2 cellular contexts compared by ENCODE assay signal in the genomic region with DNA sequence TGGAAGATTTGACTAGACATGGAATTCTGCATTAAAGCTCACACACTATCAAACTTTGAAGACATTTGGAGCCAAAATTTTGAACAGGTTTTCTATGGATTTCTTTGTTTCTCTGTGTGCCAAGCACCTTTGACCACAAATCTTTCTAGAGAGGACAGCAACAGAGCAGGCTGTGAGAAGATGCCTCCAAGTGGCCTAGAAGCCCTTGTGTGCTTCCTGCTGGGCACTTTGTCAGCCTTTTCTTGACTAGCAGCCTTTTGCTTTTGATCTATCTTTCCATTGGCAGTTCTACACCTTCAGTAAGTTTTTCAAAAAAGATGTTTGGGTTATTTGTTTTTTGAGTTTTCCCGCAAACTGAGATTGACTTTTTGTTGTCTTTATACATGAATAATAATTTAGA.
A peak's percentile ranks its signal among the peaks of the same experiment; 100 is the strongest.
TF ChIP-seq lines count a peak whose summit lies in the region.

No MANE protein-coding gene starts in this region.

TF ChIP-seq in GM23338, 12 proteins besides CTCF, POLR2A, EP300 and RAD21 (continued from another document):
- TF ChIP-seq, protein P1, sequence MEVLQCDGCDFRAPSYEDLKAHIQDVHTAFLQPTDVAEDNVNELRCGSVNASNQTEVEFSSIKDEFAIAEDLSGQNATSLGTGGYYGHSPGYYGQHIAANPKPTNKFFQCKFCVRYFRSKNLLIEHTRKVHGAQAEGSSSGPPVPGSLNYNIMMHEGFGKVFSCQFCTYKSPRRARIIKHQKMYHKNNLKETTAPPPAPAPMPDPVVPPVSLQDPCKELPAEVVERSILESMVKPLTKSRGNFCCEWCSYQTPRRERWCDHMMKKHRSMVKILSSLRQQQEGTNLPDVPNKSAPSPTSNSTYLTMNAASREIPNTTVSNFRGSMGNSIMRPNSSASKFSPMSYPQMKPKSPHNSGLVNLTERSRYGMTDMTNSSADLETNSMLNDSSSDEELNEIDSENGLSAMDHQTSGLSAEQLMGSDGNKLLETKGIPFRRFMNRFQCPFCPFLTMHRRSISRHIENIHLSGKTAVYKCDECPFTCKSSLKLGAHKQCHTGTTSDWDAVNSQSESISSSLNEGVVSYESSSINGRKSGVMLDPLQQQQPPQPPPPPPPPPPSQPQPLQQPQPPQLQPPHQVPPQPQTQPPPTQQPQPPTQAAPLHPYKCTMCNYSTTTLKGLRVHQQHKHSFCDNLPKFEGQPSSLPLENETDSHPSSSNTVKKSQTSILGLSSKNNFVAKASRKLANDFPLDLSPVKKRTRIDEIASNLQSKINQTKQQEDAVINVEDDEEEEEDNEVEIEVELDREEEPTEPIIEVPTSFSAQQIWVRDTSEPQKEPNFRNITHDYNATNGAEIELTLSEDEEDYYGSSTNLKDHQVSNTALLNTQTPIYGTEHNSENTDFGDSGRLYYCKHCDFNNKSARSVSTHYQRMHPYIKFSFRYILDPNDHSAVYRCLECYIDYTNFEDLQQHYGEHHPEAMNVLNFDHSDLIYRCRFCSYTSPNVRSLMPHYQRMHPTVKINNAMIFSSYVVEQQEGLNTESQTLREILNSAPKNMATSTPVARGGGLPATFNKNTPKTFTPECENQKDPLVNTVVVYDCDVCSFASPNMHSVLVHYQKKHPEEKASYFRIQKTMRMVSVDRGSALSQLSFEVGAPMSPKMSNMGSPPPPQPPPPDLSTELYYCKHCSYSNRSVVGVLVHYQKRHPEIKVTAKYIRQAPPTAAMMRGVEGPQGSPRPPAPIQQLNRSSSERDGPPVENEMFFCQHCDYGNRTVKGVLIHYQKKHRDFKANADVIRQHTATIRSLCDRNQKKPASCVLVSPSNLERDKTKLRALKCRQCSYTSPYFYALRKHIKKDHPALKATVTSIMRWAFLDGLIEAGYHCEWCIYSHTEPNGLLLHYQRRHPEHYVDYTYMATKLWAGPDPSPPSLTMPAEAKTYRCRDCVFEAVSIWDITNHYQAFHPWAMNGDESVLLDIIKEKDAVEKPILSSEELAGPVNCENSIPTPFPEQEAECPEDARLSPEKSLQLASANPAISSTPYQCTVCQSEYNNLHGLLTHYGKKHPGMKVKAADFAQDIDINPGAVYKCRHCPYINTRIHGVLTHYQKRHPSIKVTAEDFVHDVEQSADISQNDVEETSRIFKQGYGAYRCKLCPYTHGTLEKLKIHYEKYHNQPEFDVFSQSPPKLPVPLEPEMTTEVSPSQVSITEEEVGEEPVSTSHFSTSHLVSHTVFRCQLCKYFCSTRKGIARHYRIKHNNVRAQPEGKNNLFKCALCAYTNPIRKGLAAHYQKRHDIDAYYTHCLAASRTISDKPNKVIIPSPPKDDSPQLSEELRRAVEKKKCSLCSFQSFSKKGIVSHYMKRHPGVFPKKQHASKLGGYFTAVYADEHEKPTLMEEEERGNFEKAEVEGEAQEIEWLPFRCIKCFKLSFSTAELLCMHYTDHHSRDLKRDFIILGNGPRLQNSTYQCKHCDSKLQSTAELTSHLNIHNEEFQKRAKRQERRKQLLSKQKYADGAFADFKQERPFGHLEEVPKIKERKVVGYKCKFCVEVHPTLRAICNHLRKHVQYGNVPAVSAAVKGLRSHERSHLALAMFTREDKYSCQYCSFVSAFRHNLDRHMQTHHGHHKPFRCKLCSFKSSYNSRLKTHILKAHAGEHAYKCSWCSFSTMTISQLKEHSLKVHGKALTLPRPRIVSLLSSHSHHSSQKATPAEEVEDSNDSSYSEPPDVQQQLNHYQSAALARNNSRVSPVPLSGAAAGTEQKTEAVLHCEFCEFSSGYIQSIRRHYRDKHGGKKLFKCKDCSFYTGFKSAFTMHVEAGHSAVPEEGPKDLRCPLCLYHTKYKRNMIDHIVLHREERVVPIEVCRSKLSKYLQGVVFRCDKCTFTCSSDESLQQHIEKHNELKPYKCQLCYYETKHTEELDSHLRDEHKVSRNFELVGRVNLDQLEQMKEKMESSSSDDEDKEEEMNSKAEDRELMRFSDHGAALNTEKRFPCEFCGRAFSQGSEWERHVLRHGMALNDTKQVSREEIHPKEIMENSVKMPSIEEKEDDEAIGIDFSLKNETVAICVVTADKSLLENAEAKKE (CRISPR knock-in tag; IDR thresholded peaks at IDR 0.05) = peak; percentile 84; the same call in 1 of the 2 replicates

TF ChIP-seq in WTC11, 78 proteins besides CTCF, POLR2A, EP300 and RAD21 (continued from another document):
- TF ChIP-seq, protein P2, sequence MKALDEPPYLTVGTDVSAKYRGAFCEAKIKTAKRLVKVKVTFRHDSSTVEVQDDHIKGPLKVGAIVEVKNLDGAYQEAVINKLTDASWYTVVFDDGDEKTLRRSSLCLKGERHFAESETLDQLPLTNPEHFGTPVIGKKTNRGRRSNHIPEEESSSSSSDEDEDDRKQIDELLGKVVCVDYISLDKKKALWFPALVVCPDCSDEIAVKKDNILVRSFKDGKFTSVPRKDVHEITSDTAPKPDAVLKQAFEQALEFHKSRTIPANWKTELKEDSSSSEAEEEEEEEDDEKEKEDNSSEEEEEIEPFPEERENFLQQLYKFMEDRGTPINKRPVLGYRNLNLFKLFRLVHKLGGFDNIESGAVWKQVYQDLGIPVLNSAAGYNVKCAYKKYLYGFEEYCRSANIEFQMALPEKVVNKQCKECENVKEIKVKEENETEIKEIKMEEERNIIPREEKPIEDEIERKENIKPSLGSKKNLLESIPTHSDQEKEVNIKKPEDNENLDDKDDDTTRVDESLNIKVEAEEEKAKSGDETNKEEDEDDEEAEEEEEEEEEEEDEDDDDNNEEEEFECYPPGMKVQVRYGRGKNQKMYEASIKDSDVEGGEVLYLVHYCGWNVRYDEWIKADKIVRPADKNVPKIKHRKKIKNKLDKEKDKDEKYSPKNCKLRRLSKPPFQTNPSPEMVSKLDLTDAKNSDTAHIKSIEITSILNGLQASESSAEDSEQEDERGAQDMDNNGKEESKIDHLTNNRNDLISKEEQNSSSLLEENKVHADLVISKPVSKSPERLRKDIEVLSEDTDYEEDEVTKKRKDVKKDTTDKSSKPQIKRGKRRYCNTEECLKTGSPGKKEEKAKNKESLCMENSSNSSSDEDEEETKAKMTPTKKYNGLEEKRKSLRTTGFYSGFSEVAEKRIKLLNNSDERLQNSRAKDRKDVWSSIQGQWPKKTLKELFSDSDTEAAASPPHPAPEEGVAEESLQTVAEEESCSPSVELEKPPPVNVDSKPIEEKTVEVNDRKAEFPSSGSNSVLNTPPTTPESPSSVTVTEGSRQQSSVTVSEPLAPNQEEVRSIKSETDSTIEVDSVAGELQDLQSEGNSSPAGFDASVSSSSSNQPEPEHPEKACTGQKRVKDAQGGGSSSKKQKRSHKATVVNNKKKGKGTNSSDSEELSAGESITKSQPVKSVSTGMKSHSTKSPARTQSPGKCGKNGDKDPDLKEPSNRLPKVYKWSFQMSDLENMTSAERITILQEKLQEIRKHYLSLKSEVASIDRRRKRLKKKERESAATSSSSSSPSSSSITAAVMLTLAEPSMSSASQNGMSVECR (CRISPR knock-in tag; IDR thresholded peaks at IDR 0.05; ENCODE audit: borderline replicate concordance) = no peak
- TF ChIP-seq TP53 (CRISPR knock-in tag; IDR thresholded peaks at IDR 0.05) = no peak
- TF ChIP-seq ZNF121 (CRISPR knock-in tag; IDR thresholded peaks at IDR 0.05) = no peak
- TF ChIP-seq EMX1 (CRISPR knock-in tag; IDR thresholded peaks at IDR 0.05) = no peak
- no peak for TF ChIP-seq ZNF232 (CRISPR knock-in tag; IDR thresholded peaks at IDR 0.05)
- no peak for TF ChIP-seq ZNF317 (CRISPR knock-in tag; IDR thresholded peaks at IDR 0.05; ENCODE audit: borderline replicate concordance, low read depth)
- no peak for TF ChIP-seq NR1H2 (CRISPR knock-in tag; IDR thresholded peaks at IDR 0.05)
- TF ChIP-seq, protein P3, sequence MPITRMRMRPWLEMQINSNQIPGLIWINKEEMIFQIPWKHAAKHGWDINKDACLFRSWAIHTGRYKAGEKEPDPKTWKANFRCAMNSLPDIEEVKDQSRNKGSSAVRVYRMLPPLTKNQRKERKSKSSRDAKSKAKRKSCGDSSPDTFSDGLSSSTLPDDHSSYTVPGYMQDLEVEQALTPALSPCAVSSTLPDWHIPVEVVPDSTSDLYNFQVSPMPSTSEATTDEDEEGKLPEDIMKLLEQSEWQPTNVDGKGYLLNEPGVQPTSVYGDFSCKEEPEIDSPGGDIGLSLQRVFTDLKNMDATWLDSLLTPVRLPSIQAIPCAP (CRISPR knock-in tag; IDR thresholded peaks at IDR 0.05) = no peak
- TF ChIP-seq, protein P4, sequence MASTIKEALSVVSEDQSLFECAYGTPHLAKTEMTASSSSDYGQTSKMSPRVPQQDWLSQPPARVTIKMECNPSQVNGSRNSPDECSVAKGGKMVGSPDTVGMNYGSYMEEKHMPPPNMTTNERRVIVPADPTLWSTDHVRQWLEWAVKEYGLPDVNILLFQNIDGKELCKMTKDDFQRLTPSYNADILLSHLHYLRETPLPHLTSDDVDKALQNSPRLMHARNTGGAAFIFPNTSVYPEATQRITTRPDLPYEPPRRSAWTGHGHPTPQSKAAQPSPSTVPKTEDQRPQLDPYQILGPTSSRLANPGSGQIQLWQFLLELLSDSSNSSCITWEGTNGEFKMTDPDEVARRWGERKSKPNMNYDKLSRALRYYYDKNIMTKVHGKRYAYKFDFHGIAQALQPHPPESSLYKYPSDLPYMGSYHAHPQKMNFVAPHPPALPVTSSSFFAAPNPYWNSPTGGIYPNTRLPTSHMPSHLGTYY (CRISPR knock-in tag; IDR thresholded peaks at IDR 0.05) = no peak
- no peak for TF ChIP-seq HMGA2 (CRISPR knock-in tag; IDR thresholded peaks at IDR 0.05)
- no peak for TF ChIP-seq NFYB (CRISPR knock-in tag; conservative IDR thresholded peaks at IDR 0.05; ENCODE audit: low read depth)
TF ChIP-seq in WTC11: peak in this region for 0.
